14 cellular contexts compared by ENCODE assay signal in the genomic region with DNA sequence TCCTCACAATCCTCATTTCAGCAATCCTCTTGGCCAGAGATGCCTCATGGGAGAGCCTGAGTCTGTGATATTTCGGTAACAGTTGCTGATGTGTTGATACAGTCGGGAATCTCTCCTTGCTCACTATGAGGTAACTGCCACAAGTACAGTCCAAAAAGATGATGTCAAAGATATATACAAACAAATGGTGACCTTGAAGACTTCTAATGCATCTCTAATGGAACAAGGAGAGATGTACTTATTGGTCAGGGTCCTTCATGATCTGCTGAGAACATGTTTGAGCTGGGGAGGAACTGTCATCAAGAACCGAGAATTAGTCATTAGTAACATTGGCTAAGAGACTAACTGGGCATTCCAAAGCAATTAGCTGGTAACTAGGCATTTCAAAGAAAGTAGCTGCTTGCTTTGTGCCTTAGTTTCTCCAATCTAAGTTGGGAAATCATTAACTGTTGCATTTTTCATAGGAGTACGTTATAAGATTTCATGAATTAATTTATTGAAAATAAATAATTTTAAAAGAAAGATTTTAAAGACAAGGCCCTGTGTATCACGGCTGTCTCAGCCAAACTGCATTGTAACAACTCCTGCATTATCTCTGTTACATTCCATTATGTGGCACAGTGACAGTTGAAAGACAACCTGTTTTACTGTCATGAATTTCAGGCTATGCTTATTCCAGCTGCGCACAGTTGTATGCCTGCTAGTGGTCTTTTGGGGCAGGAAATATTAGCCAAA. TPM values are rescaled to one million over a fixed set of nuclear protein-coding genes. Genes with fewer than 3 reads are reported as not detected.
DNase-seq lines count a peak whose midpoint lies in the region; TF ChIP-seq lines count a peak whose summit lies in the region.
"Had no signal": no experiment of that assay in that cellular context is flagged by ENCODE, and none has a peak within 500 bp of the region (broad histone marks: within the 10 kb centered on the region; RNA-seq: fewer than 3 reads in every experiment).

No MANE protein-coding gene starts in this region.

- intact Hi-C loops in mammary epithelial cell (cut with micrococcal nuclease): no loop called here

- no peaks in the 10 kb centered on the region for H4K20me1 ChIP-seq in mammary epithelial cell (ENCODE audit: insufficient read depth, low read length)

- no TSS peak for BruUV-seq in mammary epithelial cell (replicated peaks; lab: Mats Ljungman, UMichigan)

- H3K4me1 ChIP-seq in mammary epithelial cell (ENCODE audit: insufficient read depth, low read length) (peaks cover 11% of the 10 kb centered on the region), skeletal muscle tissue (ENCODE audit: control insufficient read depth in 3 of 3, insufficient read depth in 3 of 3, low read length in 3 of 3) (peaks cover 24 to 41% (median 31%) of the 10 kb centered on the region in 3 donors)

- dilution Hi-C loops in mammary epithelial cell (cut with HindIII; ENCODE audit: low sequenced_read_pairs): no loop called here

- no peak overlapping the region for H3K27ac ChIP-seq in mammary epithelial cell (ENCODE audit: insufficient read depth, low read depth, low read length)
- peak overlapping the region; percentile 70 for H3K27ac ChIP-seq in skeletal muscle tissue (ENCODE audit: low read depth, low read length)

- no peak overlapping the region for H3K4me2 ChIP-seq in mammary epithelial cell (ENCODE audit: insufficient read depth, low read depth, low read length)

- H3K36me3 ChIP-seq in mammary epithelial cell (ENCODE audit: insufficient read depth, low read length) (no peaks in the 10 kb centered on the region), skeletal muscle tissue (ENCODE audit: control insufficient read depth in 3 of 3, insufficient read depth in 3 of 3, low read length in 3 of 3) (no peaks in the 10 kb centered on the region)
- H3K36me3 ChIP-seq: tibial nerve had no signal

- H3K9me3 ChIP-seq in mammary epithelial cell (replicated peaks; ENCODE audit: insufficient read depth, low read length): no peaks in the 10 kb centered on the region
- H3K9me3 ChIP-seq in skeletal muscle tissue (ENCODE audit: control insufficient read depth in 3 of 3, low read length in 3 of 3): no peaks in the 10 kb centered on the region
- H3K9me3 ChIP-seq: tibial nerve had no signal

- H3K4me3 ChIP-seq in mammary epithelial cell (replicated peaks in 1 of 3; ENCODE audit: insufficient read depth in 1 of 3, low read depth in 2 of 3, low read length in 3 of 3) (no peak overlapping the region), skeletal muscle tissue (ENCODE audit: low read length in 3 of 3) (peak overlapping the region in 1 of 3 donors; percentile 7)
- H3K4me3 ChIP-seq: tibial nerve had no signal

- WGBS in mammary epithelial cell (ENCODE audit: low coverage, missing lambda C conversion rate): 80% methylated on average over 6 of the region's 6 CpGs

- in situ Hi-C loops in mammary epithelial cell (cut with MboI; ENCODE audit: low sequenced_read_pairs in 2 of 2): no loop called here

- no peak for TF ChIP-seq CTCF in mammary epithelial cell (conservative IDR thresholded peaks at IDR 0.05 in 1 of 2, IDR thresholded peaks at IDR 0.05 in 1 of 2; ENCODE audit: extremely low read depth in 1 of 2, insufficient read depth in 1 of 2, low read depth in 1 of 2, low read length in 2 of 2)

- no peaks in the 10 kb centered on the region for H3K79me2 ChIP-seq in mammary epithelial cell (ENCODE audit: insufficient read depth, low read length)

- DNase-seq in GM03348 (ENCODE audit: low spot score) (peak; percentile 72), mammary epithelial cell (peak; percentile 62), hepatic stellate cell (ENCODE audit: low spot score) (peak; percentile 41), NCI-H187 treated with DMSO at 0.1 percent for 48 hours (lab: John Stamatoyannopoulos, UW) (no peak), NCI-H774 (lab: John Stamatoyannopoulos, UW) (no peak), ureter (ENCODE audit: low spot score) (no peak)
- no peak for DNase-seq in stimulated activated CD8-positive, alpha-beta memory T cell treated with anti-CD3 and anti-CD28 coated beads, Interleukin-4, amount 100 ng/mL, for 48 hours
- DNase-seq: CD4-positive, alpha-beta T cell; dermis blood vessel endothelial cell; NCI-H2081 treated with DMSO at 0.1 percent for 48 hours; stimulated activated CD4-positive, alpha-beta T cell treated with anti-CD3 and anti-CD28 coated beads, Interleukin-4, amount 100 ng/mL, for 24 hours had no signal

- H3K27me3 ChIP-seq in mammary epithelial cell (ENCODE audit: insufficient read depth, low read length) (no peaks in the 10 kb centered on the region), skeletal muscle tissue (ENCODE audit: control insufficient read depth in 3 of 3, insufficient read depth in 3 of 3, low read length in 3 of 3) (no peaks in the 10 kb centered on the region)
- H3K27me3 ChIP-seq: tibial nerve had no signal

- CTCF ChIA-PET in mammary epithelial cell (lab: Charles Lee; ENCODE audit: low non-redundant PET): no interaction called here

- H3K9ac ChIP-seq in mammary epithelial cell (ENCODE audit: insufficient read depth, low read length) (no peak overlapping the region), skeletal muscle tissue (ENCODE audit: low read depth in 1 of 3, low read length in 3 of 3) (peak overlapping the region in 2 of 3 donors; percentile 28 to 40)

- H2AFZ ChIP-seq in mammary epithelial cell (ENCODE audit: low read depth, low read length): no peak overlapping the region

RNA-seq across cellular contexts. Expression of a gene that starts 56.0 kb away (rescaled TPM):
- total RNA-seq in mammary epithelial cell: under 1 TPM in 1 of 2 donors, not detected in 1; under 0.01 TPM
- polyA plus RNA-seq in mammary epithelial cell: not detected
- polyA minus RNA-seq in mammary epithelial cell: not detected
- 19.3 TPM for total RNA-seq in skeletal muscle tissue
- total RNA-seq in ureter: 11.3 TPM
- total RNA-seq: activated T-helper 1 cell treated with anti-CD3 and anti-CD28 coated beads, Interleukin-12 subunit alpha, Interleukin-12 subunit beta, Interleukin-2, Interleukin-4 antibody, amounts not matched to agents 30 ng/mL and 10 ng/mL and 1 ng/mL, durations not matched to agents 14 hours and 24 hours and 36 hours had no signal

Comparison
In these comparisons a context has a peak if more than half of its experiments do, and no peak if none do; other contexts are left out.
1. DNase-seq: peak in GM03348 (single experiment), mammary epithelial cell (single experiment) and hepatic stellate cell (single experiment); none in stimulated activated CD8-positive, alpha-beta memory T cell treated with anti-CD3 and anti-CD28 coated beads, Interleukin-4, amount 100 ng/mL, for 48 hours (single experiment), NCI-H187 treated with DMSO at 0.1 percent for 48 hours (single experiment), NCI-H774 (single experiment) and ureter (single experiment).
2. RNA of a gene that starts 56.0 kb away (total RNA-seq): 19.3 TPM in skeletal muscle tissue (single experiment) and 11.3 TPM in ureter (single experiment); under 0.01 TPM in mammary epithelial cell; every median in the first group is over 10 times any median in the second.